8 cellular contexts compared by ENCODE assay signal in the genomic region with DNA sequence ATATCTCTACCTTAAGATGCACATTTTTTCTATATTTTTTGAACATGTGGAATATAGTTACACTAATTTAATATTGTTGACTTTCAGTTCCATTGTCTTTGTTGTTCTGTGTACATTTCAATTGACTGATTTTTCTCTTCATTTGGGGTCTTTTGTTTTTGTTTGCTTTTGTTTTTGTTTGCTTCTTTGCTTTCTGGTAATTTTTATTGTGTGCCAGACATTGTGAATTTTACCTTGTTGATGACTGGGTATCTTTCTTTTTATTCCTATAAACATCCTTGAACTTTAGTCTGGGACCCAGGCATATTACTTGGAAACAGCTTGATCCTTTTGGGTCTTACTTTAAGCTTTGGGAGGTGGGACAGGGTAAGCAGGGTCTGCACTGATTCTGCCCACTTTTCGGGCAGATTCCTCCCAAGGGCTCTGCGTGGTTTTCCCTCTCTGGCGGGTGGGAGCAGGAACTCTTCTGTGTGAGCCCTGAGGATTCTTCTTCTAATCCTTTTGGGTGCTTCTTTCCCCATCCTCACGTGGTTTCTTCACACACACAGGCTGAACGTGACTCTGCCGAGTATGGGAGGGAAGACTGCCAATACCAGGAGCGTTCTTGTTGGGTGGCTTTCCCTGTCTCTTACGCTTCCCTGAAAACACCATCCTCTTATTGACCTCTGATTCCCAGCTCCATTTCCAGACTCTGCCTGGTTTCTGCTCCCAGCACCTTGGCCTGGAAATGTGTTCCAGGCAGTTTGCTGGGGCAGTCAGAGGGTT.
A peak's percentile ranks its signal among the peaks of the same experiment; 100 is the strongest.
DNase-seq lines count a peak whose midpoint lies in the region; ATAC-seq and TF ChIP-seq lines count a peak whose summit lies in the region.

No MANE protein-coding gene starts in this region.

- H3K27ac Mint-ChIP-seq in CD8-positive, alpha-beta memory T cell, result peak overlapping the region in 3 of 8 donors; percentile 3 to 63 (median 35)
- H3K27ac Mint-ChIP-seq in MCF 10A (ENCODE audit: low read depth, unreplicated experiment) (no peak overlapping the region), naive B cell (peak overlapping the region in 5 of 6 donors; percentile 22 to 74 (median 61)), Calu3 (ENCODE audit: unreplicated experiment) (no peak overlapping the region)

- POLR2A ChIA-PET in CD8-positive, alpha-beta memory T cell (lab: Charles Lee), result no interaction called here
- POLR2A ChIA-PET in MCF 10A (lab: Yijun Ruan, JAX), result interaction anchor here (0.6 to 1.2 kb wide), 4 partner anchors 23 to 291 kb away, joined by 3 to 6 read pairs (median 3); no protein-coding TSS in a partner anchor

- H3K36me3 Mint-ChIP-seq in CD8-positive, alpha-beta memory T cell, result peaks cover 0 to 2% (median 0%) of the 10 kb centered on the region in 3 donors
- H3K36me3 Mint-ChIP-seq in MCF 10A (ENCODE audit: insufficient read depth, unreplicated experiment), result no peaks in the 10 kb centered on the region
- peaks cover 0 to 3% of the 10 kb centered on the region in 2 donors for H3K36me3 Mint-ChIP-seq in naive B cell
- H3K36me3 Mint-ChIP-seq in Calu3 (ENCODE audit: insufficient read depth, unreplicated experiment), result no peaks in the 10 kb centered on the region

- H3K4me3 Mint-ChIP-seq in CD8-positive, alpha-beta memory T cell, result peak overlapping the region in 5 of 7 donors; percentile 13 to 86 (median 49)
- no peak overlapping the region for H3K4me3 Mint-ChIP-seq in MCF 10A (ENCODE audit: unreplicated experiment)
- peak overlapping the region; percentile 20 to 81 (median 70) for H3K4me3 Mint-ChIP-seq in naive B cell
- no peak overlapping the region for H3K4me3 Mint-ChIP-seq in Calu3 (ENCODE audit: low read depth, unreplicated experiment)

- CTCF ChIA-PET in CD8-positive, alpha-beta memory T cell (lab: Charles Lee), result no interaction called here
- CTCF ChIA-PET in MCF 10A (lab: Yijun Ruan, JAX) (interaction anchor here (1.0 kb wide), 1 partner anchor 13 kb away, joined by 4 read pairs; no protein-coding TSS in a partner anchor), Calu3 (lab: Charles Lee) (interaction anchor here (0.7 kb wide), 1 partner anchor 10 kb away, joined by 6 read pairs; no protein-coding TSS in a partner anchor)

- intact Hi-C loops in MCF 10A (cut with micrococcal nuclease) (no loop called here), Calu3 (cut with micrococcal nuclease; ENCODE audit: unreplicated experiment) (no loop called here)

- H3K27me3 ChIP-seq in CD8-positive, alpha-beta memory T cell (ENCODE audit: insufficient read depth, low read length, poor library complexity, severe bottlenecking), result no peaks in the 10 kb centered on the region

- H3K27me3 Mint-ChIP-seq in CD8-positive, alpha-beta memory T cell, result no peaks in the 10 kb centered on the region
- H3K27me3 Mint-ChIP-seq in MCF 10A (ENCODE audit: insufficient read depth, unreplicated experiment) (no peaks in the 10 kb centered on the region), naive B cell (no peaks in the 10 kb centered on the region), Calu3 (ENCODE audit: unreplicated experiment) (no peaks in the 10 kb centered on the region)

- no peak for ATAC-seq in naive B cell (ENCODE audit: low read depth in 2 of 2)
- no peak for ATAC-seq in HG02642 (IDR thresholded peaks at IDR 0.05; ENCODE audit: poor library complexity, unreplicated experiment)

- no peak overlapping the region for H3K4me3 ChIP-seq in CD8-positive, alpha-beta memory T cell (ENCODE audit: low read length)

- no peaks in the 10 kb centered on the region for H3K9me3 Mint-ChIP-seq in CD8-positive, alpha-beta memory T cell
- no peaks in the 10 kb centered on the region for H3K9me3 Mint-ChIP-seq in MCF 10A (ENCODE audit: unreplicated experiment)
- no peaks in the 10 kb centered on the region for H3K9me3 Mint-ChIP-seq in naive B cell
- H3K9me3 Mint-ChIP-seq in Calu3 (ENCODE audit: low read depth, unreplicated experiment), result no peaks in the 10 kb centered on the region

- DNase-seq in CD8-positive, alpha-beta memory T cell, result no peak
- DNase-seq in NCI-H1092 (lab: John Stamatoyannopoulos, UW), result peak; percentile 43
- peak; percentile 28 for DNase-seq in MCF 10A (ENCODE audit: unreplicated experiment)
- DNase-seq in naive B cell, result no peak
- DNase-seq in Calu3, result no peak
- no peak for DNase-seq in OCI-M1 (lab: John Stamatoyannopoulos, UW)
- no peak for DNase-seq in activated CD4-positive, alpha-beta T cell treated with anti-CD3 and anti-CD28 coated beads, Interleukin-2, amount 50 U/mL, for 4 hours

- peaks cover 79 to 96% (median 93%) of the 10 kb centered on the region in 3 donors for H3K4me1 Mint-ChIP-seq in CD8-positive, alpha-beta memory T cell
- peaks cover 27% of the 10 kb centered on the region for H3K4me1 Mint-ChIP-seq in MCF 10A (ENCODE audit: insufficient read depth, unreplicated experiment)
- peaks cover 76 to 98% (median 86%) of the 10 kb centered on the region in 3 donors for H3K4me1 Mint-ChIP-seq in naive B cell
- peaks cover 18% of the 10 kb centered on the region for H3K4me1 Mint-ChIP-seq in Calu3 (ENCODE audit: low read depth, unreplicated experiment)

- no peaks in the 10 kb centered on the region for H3K36me3 ChIP-seq in CD8-positive, alpha-beta memory T cell (ENCODE audit: insufficient read depth, low read length)

- BruUV-seq in MCF 10A (replicated peaks; lab: Mats Ljungman, UMichigan), result no TSS peak
- no TSS peak for BruUV-seq in Calu3 (replicated peaks; lab: Mats Ljungman, UMichigan)

- TF ChIP-seq CTCF in MCF 10A (IDR thresholded peaks at IDR 0.05; ENCODE audit: unreplicated experiment) (no peak), Calu3 (IDR thresholded peaks at IDR 0.05; ENCODE audit: unreplicated experiment) (no peak)

- H3K9me3 ChIP-seq in CD8-positive, alpha-beta memory T cell (ENCODE audit: low read length), result no peaks in the 10 kb centered on the region

- peaks cover 42% of the 10 kb centered on the region for H3K4me1 ChIP-seq in CD8-positive, alpha-beta memory T cell (ENCODE audit: insufficient read depth, low read length)

- no peak overlapping the region for H3K27ac ChIP-seq in CD8-positive, alpha-beta memory T cell (ENCODE audit: low read depth, low read length)

Comparison
In these comparisons a context has a peak if more than half of its experiments do, and no peak if none do; other contexts are left out.
1. DNase-seq: peak in NCI-H1092 (single experiment) and MCF 10A (single experiment); none in CD8-positive, alpha-beta memory T cell (0 of 5), naive B cell (single experiment), Calu3 (single experiment), OCI-M1 (single experiment) and activated CD4-positive, alpha-beta T cell treated with anti-CD3 and anti-CD28 coated beads, Interleukin-2, amount 50 U/mL, for 4 hours (0 of 2).
2. H3K27ac Mint-ChIP-seq: peak in naive B cell (5 of 6); none in MCF 10A (single experiment) and Calu3 (single experiment).
3. H3K4me3 Mint-ChIP-seq: peak in CD8-positive, alpha-beta memory T cell (5 of 7) and naive B cell (8 of 8); none in MCF 10A (single experiment) and Calu3 (single experiment).